ENCODE assay signal across 18 cellular contexts in genomic region chr2:26556309-26557243, GRCh38.
"Had no signal": no experiment of that assay in that cellular context is flagged by ENCODE, and none has a peak within 500 bp of the region (broad histone marks: within the 10 kb centered on the region; RNA-seq: fewer than 3 reads in every experiment).

No MANE protein-coding gene starts in this region.

- H3K27me3 ChIP-seq: neural progenitor cell, pancreas had no signal

- ATAC-seq: activated CD8-positive, alpha-beta T cell treated with anti-CD3 and anti-CD28 coated beads for 36 hours; effector memory CD8-positive, alpha-beta T cell; pancreas; stimulated activated naive B cell treated with anti-CD40 and anti-IgM and Interleukin-4, amounts not matched to agents 10 μg/mL and 1 μg/mL and 100 μg/mL, for 72 hours had no signal

- H3K27ac ChIP-seq: neural progenitor cell, pancreas, skin epidermis, WERI-Rb-1 had no signal

- H3K27ac Mint-ChIP-seq: activated CD8-positive, alpha-beta T cell treated with anti-CD3 and anti-CD28 coated beads for 36 hours; dendritic cell treated with granulocyte-macrophage colony-stimulating factor and Interleukin-4, amounts not matched to agents 40 ng/mL and 50 ng/mL, for 4 days; effector memory CD8-positive, alpha-beta T cell; memory B cell; stimulated activated naive B cell treated with anti-CD40 and anti-IgM and Interleukin-4, amounts not matched to agents 10 μg/mL and 1 μg/mL and 100 μg/mL, for 72 hours had no signal

- H3K4me3 ChIP-seq: neural progenitor cell, pancreas, skin epidermis had no signal

- H3K9me3 ChIP-seq: pancreas, SK-N-SH had no signal

- H3K36me3 ChIP-seq: neural progenitor cell, pancreas, WERI-Rb-1 had no signal

- H3K36me3 Mint-ChIP-seq: brain; memory B cell; neural progenitor cell; stimulated activated naive B cell treated with anti-CD40 and anti-IgM and Interleukin-4, amounts not matched to agents 10 μg/mL and 1 μg/mL and 100 μg/mL, for 72 hours had no signal

- H3K4me1 Mint-ChIP-seq: memory B cell had no signal

- H3K4me1 ChIP-seq: pancreas had no signal

- DNase-seq: activated CD4-positive, alpha-beta T cell treated with anti-CD3 and anti-CD28 coated beads for 4 hours; activated CD8-positive, alpha-beta memory T cell treated with anti-CD3 and anti-CD28 coated beads, Interleukin-2, amount 50 U/mL, for 4 hours; activated CD8-positive, alpha-beta T cell treated with anti-CD3 and anti-CD28 coated beads for 36 hours; activated naive CD4-positive, alpha-beta T cell treated with anti-CD3 and anti-CD28 coated beads, Interleukin-2, amount 50 U/mL, for 16 hours; amniotic stem cell; cerebellar nuclear complex; effector memory CD8-positive, alpha-beta T cell; SK-N-SH; stimulated activated naive B cell treated with anti-CD40 and anti-IgM and Interleukin-4, amounts not matched to agents 10 μg/mL and 1 μg/mL and 100 μg/mL, for 72 hours; T-helper 1 cell; trophoblast cell had no signal

- H3K9me3 Mint-ChIP-seq: activated CD8-positive, alpha-beta T cell treated with anti-CD3 and anti-CD28 coated beads for 36 hours; dendritic cell treated with granulocyte-macrophage colony-stimulating factor and Interleukin-4, amounts not matched to agents 40 ng/mL and 50 ng/mL, for 4 days; effector memory CD8-positive, alpha-beta T cell; memory B cell; neural progenitor cell; stimulated activated naive B cell treated with anti-CD40 and anti-IgM and Interleukin-4, amounts not matched to agents 10 μg/mL and 1 μg/mL and 100 μg/mL, for 72 hours had no signal

- H3K4me3 Mint-ChIP-seq: activated CD8-positive, alpha-beta T cell treated with anti-CD3 and anti-CD28 coated beads for 36 hours; dendritic cell treated with granulocyte-macrophage colony-stimulating factor and Interleukin-4, amounts not matched to agents 40 ng/mL and 50 ng/mL, for 4 days; effector memory CD8-positive, alpha-beta T cell; memory B cell; stimulated activated naive B cell treated with anti-CD40 and anti-IgM and Interleukin-4, amounts not matched to agents 10 μg/mL and 1 μg/mL and 100 μg/mL, for 72 hours had no signal
